Comparison of ENCODE assay signal across 8 cellular contexts in the genomic region with DNA sequence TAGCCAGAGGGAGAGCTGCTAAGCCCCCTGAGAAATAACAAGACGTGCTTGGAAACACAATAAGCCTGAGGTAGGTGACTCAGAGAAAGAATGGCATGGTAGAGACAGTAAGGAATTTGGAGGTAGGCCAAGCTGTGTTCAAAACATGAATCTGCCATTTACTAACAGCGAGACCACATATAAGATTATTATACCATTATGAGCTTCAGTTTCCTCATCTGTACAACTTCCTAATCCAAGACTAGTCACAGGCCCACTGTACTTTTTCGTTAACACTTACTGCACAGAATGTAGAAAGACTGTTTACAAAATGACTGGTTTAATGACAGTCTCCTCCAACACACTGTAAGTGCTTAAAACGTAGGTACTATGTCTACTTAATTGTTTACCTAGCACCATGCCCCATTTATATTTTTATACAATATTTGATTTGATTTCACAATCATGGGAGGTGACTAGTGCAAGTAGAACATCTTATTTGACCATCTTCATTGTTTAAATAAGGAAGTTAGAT. TPM values are rescaled to one million over a fixed set of nuclear protein-coding genes. Genes with fewer than 3 reads are reported as not detected.
A peak's percentile ranks its signal among the peaks of the same experiment; 100 is the strongest.
DNase-seq lines count a peak whose midpoint lies in the region; ATAC-seq and FAIRE-seq lines count a peak whose summit lies in the region.

No MANE protein-coding gene starts in this region.

- CTCF ChIA-PET in activated naive CD4-positive, alpha-beta T cell treated with anti-CD3 and anti-CD28 coated beads for 36 hours (lab: Charles Lee) = interaction anchor here (1.2 kb wide), 1 partner anchor 20 kb away, joined by 5 read pairs; no protein-coding TSS in a partner anchor

- H3K9me3 Mint-ChIP-seq in stimulated activated naive CD8-positive, alpha-beta T cell treated with anti-CD3 and anti-CD28 coated beads, Interleukin-15, amount 100 ng/mL, for 72 hours = no peaks in the 10 kb centered on the region
- no peaks in the 10 kb centered on the region for H3K9me3 Mint-ChIP-seq in activated naive CD4-positive, alpha-beta T cell treated with anti-CD3 and anti-CD28 coated beads for 36 hours

- no peaks in the 10 kb centered on the region for H3K27me3 Mint-ChIP-seq in stimulated activated naive CD8-positive, alpha-beta T cell treated with anti-CD3 and anti-CD28 coated beads, Interleukin-15, amount 100 ng/mL, for 72 hours
- no peaks in the 10 kb centered on the region for H3K27me3 Mint-ChIP-seq in activated naive CD4-positive, alpha-beta T cell treated with anti-CD3 and anti-CD28 coated beads for 36 hours (ENCODE audit: low read depth)

- intact Hi-C loops in activated naive CD4-positive, alpha-beta T cell treated with anti-CD3 and anti-CD28 coated beads for 36 hours (cut with micrococcal nuclease) = no loop called here

- no peak overlapping the region for H3K27ac Mint-ChIP-seq in stimulated activated naive CD8-positive, alpha-beta T cell treated with anti-CD3 and anti-CD28 coated beads, Interleukin-15, amount 100 ng/mL, for 72 hours
- no peak overlapping the region for H3K27ac Mint-ChIP-seq in activated naive CD4-positive, alpha-beta T cell treated with anti-CD3 and anti-CD28 coated beads for 36 hours

- FAIRE-seq in RCC 7860 (lab: Jason Lieb, UNC) = peak; percentile 30

- H3K36me3 Mint-ChIP-seq in activated naive CD4-positive, alpha-beta T cell treated with anti-CD3 and anti-CD28 coated beads for 36 hours (ENCODE audit: low read depth) = peaks cover 4% of the 10 kb centered on the region

- H3K4me1 Mint-ChIP-seq in stimulated activated naive CD8-positive, alpha-beta T cell treated with anti-CD3 and anti-CD28 coated beads, Interleukin-15, amount 100 ng/mL, for 72 hours = peaks cover 14% of the 10 kb centered on the region
- H3K4me1 Mint-ChIP-seq in activated naive CD4-positive, alpha-beta T cell treated with anti-CD3 and anti-CD28 coated beads for 36 hours (ENCODE audit: low read depth) = peaks cover 6% of the 10 kb centered on the region

- DNase-seq in EL (peak; percentile 89), RCC 7860 (ENCODE audit: low spot score) (peak; percentile 70), fibroblast of gingiva (ENCODE audit: low read depth) (peak; percentile 80), renal cortical epithelial cell (ENCODE audit: low read depth) (peak; percentile 95)
- no peak for DNase-seq in stimulated activated naive CD8-positive, alpha-beta T cell treated with anti-CD3 and anti-CD28 coated beads, Interleukin-15, amount 100 ng/mL, for 72 hours
- DNase-seq in activated CD4-positive, alpha-beta T cell treated with anti-CD3 and anti-CD28 coated beads, Interleukin-2, amount 50 U/mL, for 48 hours = no peak
- no peak for DNase-seq in activated naive CD4-positive, alpha-beta T cell treated with anti-CD3 and anti-CD28 coated beads for 36 hours

- no peak overlapping the region for H3K4me3 Mint-ChIP-seq in stimulated activated naive CD8-positive, alpha-beta T cell treated with anti-CD3 and anti-CD28 coated beads, Interleukin-15, amount 100 ng/mL, for 72 hours
- H3K4me3 Mint-ChIP-seq in activated naive CD4-positive, alpha-beta T cell treated with anti-CD3 and anti-CD28 coated beads for 36 hours = no peak overlapping the region

- no peak for ATAC-seq in stimulated activated naive CD8-positive, alpha-beta T cell treated with anti-CD3 and anti-CD28 coated beads, Interleukin-15, amount 100 ng/mL, for 72 hours
- ATAC-seq in HG02852 (IDR thresholded peaks at IDR 0.05; ENCODE audit: unreplicated experiment) = no peak

RNA-seq across cellular contexts. Expression of gene ATOSA, which starts 25.7 kb away (rescaled TPM):
- total RNA-seq in renal cortical epithelial cell = 10.2 and 51.5 TPM in 2 replicates
- 10 to 100 TPM; 19.4 to 21.7 TPM for total RNA-seq in activated naive CD4-positive, alpha-beta T cell treated with anti-CD3 and anti-CD28 coated beads for 36 hours

Comparison
In these comparisons a context has a peak if more than half of its experiments do, and no peak if none do; other contexts are left out.
1. DNase-seq: peak in EL (single experiment), RCC 7860 (single experiment), fibroblast of gingiva (single experiment) and renal cortical epithelial cell (single experiment); none in stimulated activated naive CD8-positive, alpha-beta T cell treated with anti-CD3 and anti-CD28 coated beads, Interleukin-15, amount 100 ng/mL, for 72 hours (0 of 2), activated CD4-positive, alpha-beta T cell treated with anti-CD3 and anti-CD28 coated beads, Interleukin-2, amount 50 U/mL, for 48 hours (0 of 2) and activated naive CD4-positive, alpha-beta T cell treated with anti-CD3 and anti-CD28 coated beads for 36 hours (single experiment).